7 cellular contexts compared by ENCODE assay signal in the genomic region with DNA sequence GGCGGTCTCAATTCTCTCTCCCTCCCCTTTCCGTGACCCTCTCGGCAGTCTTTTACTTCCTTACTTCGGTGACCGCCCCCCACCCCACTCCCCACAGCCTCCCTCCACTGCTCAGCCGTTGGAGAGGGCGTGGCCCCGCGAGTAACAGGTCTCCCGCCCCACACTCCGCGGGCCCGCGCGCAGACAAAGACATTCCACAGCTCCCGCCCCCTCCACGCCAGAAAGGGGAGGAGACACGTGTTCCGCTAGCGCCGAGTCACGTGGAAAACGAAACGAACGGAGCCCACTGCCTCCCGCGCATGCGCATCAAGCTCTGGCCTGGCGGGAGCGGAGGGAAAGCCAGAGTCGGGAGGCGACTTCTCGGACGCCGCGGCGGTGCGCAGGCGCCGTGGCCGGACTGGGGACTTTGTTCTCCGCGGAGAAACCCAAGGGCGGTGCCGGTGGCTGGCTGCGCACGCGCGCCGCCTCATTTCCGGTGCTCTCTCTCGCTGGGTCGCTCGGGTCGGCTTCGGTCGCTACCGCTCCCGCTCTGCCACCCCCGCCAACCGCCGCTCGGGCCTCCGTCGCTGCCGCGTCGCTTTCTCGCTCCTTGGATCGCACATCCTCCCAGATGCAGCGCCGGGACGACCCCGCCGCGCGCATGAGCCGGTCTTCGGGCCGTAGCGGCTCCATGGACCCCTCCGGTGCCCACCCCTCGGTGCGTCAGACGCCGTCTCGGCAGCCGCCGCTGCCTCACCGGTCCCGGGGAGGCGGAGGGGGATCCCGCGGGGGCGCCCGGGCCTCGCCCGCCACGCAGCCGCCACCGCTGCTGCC. TPM values are rescaled to one million over a fixed set of nuclear protein-coding genes. Genes with fewer than 3 reads are reported as not detected.
A peak's percentile ranks its signal among the peaks of the same experiment; 100 is the strongest.
DNase-seq lines count a peak whose midpoint lies in the region; ATAC-seq and TF ChIP-seq lines count a peak whose summit lies in the region.

A gene with protein sequence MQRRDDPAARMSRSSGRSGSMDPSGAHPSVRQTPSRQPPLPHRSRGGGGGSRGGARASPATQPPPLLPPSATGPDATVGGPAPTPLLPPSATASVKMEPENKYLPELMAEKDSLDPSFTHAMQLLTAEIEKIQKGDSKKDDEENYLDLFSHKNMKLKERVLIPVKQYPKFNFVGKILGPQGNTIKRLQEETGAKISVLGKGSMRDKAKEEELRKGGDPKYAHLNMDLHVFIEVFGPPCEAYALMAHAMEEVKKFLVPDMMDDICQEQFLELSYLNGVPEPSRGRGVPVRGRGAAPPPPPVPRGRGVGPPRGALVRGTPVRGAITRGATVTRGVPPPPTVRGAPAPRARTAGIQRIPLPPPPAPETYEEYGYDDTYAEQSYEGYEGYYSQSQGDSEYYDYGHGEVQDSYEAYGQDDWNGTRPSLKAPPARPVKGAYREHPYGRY (plus strand): TSS at position 483 of the 813 bp plus-strand sequence. CDS start 128 bp downstream, at position 611.

- no peaks in the 10 kb centered on the region for H3K9me3 ChIP-seq in hepatocyte (ENCODE audit: low read depth)

- under 1% methylated on average over 68 of the region's 101 CpGs for WGBS in hepatocyte (ENCODE audit: low lambda C conversion rate, missing lambda C conversion rate)

- H3K9me2 ChIP-seq in hepatocyte (replicated peaks; ENCODE audit: insufficient read depth), result no peaks in the 10 kb centered on the region

- H3K36me3 ChIP-seq in hepatocyte (replicated peaks; ENCODE audit: insufficient read depth, low read depth), result no peaks in the 10 kb centered on the region

- ATAC-seq in GM18508 (IDR thresholded peaks at IDR 0.05; ENCODE audit: insufficient read depth, unreplicated experiment) (peak; percentile 63), HG03025 (IDR thresholded peaks at IDR 0.05; ENCODE audit: low FRiP score, unreplicated experiment) (peak; percentile 77)

- no peak for TF ChIP-seq CTCF in hepatocyte (IDR thresholded peaks at IDR 0.05; ENCODE audit: poor library complexity)

- H3K4me2 ChIP-seq in hepatocyte, result peak within 1 kb of the TSS; percentile 88

- no peaks in the 10 kb centered on the region for H3K27me3 ChIP-seq in hepatocyte

- peak within 1 kb of the TSS; percentile 99 for H3K27ac ChIP-seq in hepatocyte

- peak; percentile 100 for DNase-seq in NCI-H2081 (lab: John Stamatoyannopoulos, UW)
- peak; percentile 99 for DNase-seq in T1000 (lab: John Stamatoyannopoulos, UW)
- peak; percentile 100 for DNase-seq in astrocyte of the hippocampus (ENCODE audit: low read depth, low spot score)
- DNase-seq in hepatocyte (ENCODE audit: low spot score), result peak; percentile 100
- peak; percentile 94 for DNase-seq in renal cortical epithelial cell (ENCODE audit: low read depth)

- H4K20me1 ChIP-seq in hepatocyte (ENCODE audit: insufficient read depth, poor library complexity, severe bottlenecking), result peaks cover 44% of the 10 kb centered on the region

- H2AFZ ChIP-seq in hepatocyte, result peak within 1 kb of the TSS; percentile 54

- H3K79me2 ChIP-seq in hepatocyte, result peaks cover 46% of the 10 kb centered on the region

- peak within 1 kb of the TSS; percentile 97 for H3K4me3 ChIP-seq in hepatocyte

- peaks cover 13% of the 10 kb centered on the region for H3K4me1 ChIP-seq in hepatocyte (ENCODE audit: insufficient read depth)

RNA-seq across cellular contexts. Expression of the gene that starts here (rescaled TPM):
- total RNA-seq in hepatocyte, result 88.4 and 98.7 TPM in 2 replicates
- polyA plus RNA-seq in hepatocyte, result 81.9 and 92.0 TPM in 2 replicates
- total RNA-seq in renal cortical epithelial cell, result 49.0 and 118 TPM in 2 replicates

Comparison
In these comparisons a context has a peak if more than half of its experiments do, and no peak if none do; other contexts are left out.
1. Peak in every context shown above with its lines: DNase-seq, ATAC-seq, H3K4me3 ChIP-seq and H3K27ac ChIP-seq.